ENCODE assay signal across 9 cellular contexts in the genomic region with DNA sequence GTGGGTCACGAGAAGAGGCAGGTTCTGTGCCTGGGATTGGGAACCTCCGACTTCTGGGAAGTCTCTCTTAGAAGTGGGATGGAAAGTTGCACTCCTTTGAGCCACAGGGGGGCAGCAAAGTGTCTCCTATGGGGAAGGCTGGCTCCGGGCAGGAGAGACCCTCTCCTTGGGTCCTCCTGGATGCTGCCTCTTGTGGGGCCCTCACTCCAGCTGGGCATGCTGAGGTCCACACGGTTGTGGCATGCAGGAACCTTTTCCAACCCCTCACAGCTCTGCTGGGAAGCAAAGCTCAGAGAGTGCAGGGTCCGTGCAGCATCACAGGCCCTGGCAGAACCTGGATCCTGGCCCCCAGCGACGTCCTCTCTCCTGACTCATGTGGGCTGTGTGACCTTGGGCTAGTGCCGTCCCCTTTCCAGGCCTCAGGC. TPM values are rescaled to one million over a fixed set of nuclear protein-coding genes. Genes with fewer than 3 reads are reported as not detected.
DNase-seq lines count a peak whose midpoint lies in the region; ATAC-seq and TF ChIP-seq lines count a peak whose summit lies in the region.
"Had no signal": no experiment of that assay in that cellular context is flagged by ENCODE, and none has a peak within 500 bp of the region (broad histone marks: within the 10 kb centered on the region; RNA-seq: fewer than 3 reads in every experiment).

No MANE protein-coding gene starts in this region.

- H3K4me3 Mint-ChIP-seq in activated CD4-positive, alpha-beta memory T cell treated with anti-CD3 and anti-CD28 coated beads for 36 hours, result no peak overlapping the region
- no peak overlapping the region for H3K4me3 Mint-ChIP-seq in activated CD4-positive, alpha-beta memory T cell treated with anti-CD3 and anti-CD28 coated beads, Interleukin-2, amount 10 ng/mL, durations not matched to agents 7 days and 5 days
- H3K4me3 Mint-ChIP-seq: activated naive CD8-positive, alpha-beta T cell treated with anti-CD3 and anti-CD28 coated beads, Interleukin-2, amount 10 ng/mL, durations not matched to agents 7 days and 5 days had no signal

- no peaks in the 10 kb centered on the region for H3K36me3 Mint-ChIP-seq in activated CD4-positive, alpha-beta memory T cell treated with anti-CD3 and anti-CD28 coated beads for 36 hours
- no peaks in the 10 kb centered on the region for H3K36me3 Mint-ChIP-seq in activated CD4-positive, alpha-beta memory T cell treated with anti-CD3 and anti-CD28 coated beads, Interleukin-2, amount 10 ng/mL, durations not matched to agents 7 days and 5 days (ENCODE audit: low read depth)
- H3K36me3 Mint-ChIP-seq: activated naive CD8-positive, alpha-beta T cell treated with anti-CD3 and anti-CD28 coated beads, Interleukin-2, amount 10 ng/mL, durations not matched to agents 7 days and 5 days had no signal

- no peak overlapping the region for H3K27ac Mint-ChIP-seq in activated CD4-positive, alpha-beta memory T cell treated with anti-CD3 and anti-CD28 coated beads for 36 hours
- H3K27ac Mint-ChIP-seq in activated CD4-positive, alpha-beta memory T cell treated with anti-CD3 and anti-CD28 coated beads, Interleukin-2, amount 10 ng/mL, durations not matched to agents 7 days and 5 days, result no peak overlapping the region
- H3K27ac Mint-ChIP-seq: activated naive CD8-positive, alpha-beta T cell treated with anti-CD3 and anti-CD28 coated beads, Interleukin-2, amount 10 ng/mL, durations not matched to agents 7 days and 5 days had no signal

- H3K27me3 ChIP-seq in brain microvascular endothelial cell (replicated peaks), result peaks cover 2% of the 10 kb centered on the region

- peak; percentile 24 for DNase-seq in activated CD4-positive, alpha-beta memory T cell treated with anti-CD3 and anti-CD28 coated beads for 36 hours
- DNase-seq in activated CD4-positive, alpha-beta memory T cell treated with anti-CD3 and anti-CD28 coated beads, Interleukin-2, amount 10 ng/mL, durations not matched to agents 7 days and 5 days, result no peak
- peak; percentile 59 for DNase-seq in NCI-H2171 (lab: John Stamatoyannopoulos, UW)
- DNase-seq in brain microvascular endothelial cell, result peak; percentile 40
- peak; percentile 59 for DNase-seq in lung microvascular endothelial cell (ENCODE audit: low read depth in 2 of 2)
- DNase-seq in HK-2 (ENCODE audit: unreplicated experiment), result no peak
- no peak for DNase-seq in T-helper 2 cell
- DNase-seq: activated naive CD8-positive, alpha-beta T cell treated with anti-CD3 and anti-CD28 coated beads, Interleukin-2, amount 10 ng/mL, durations not matched to agents 7 days and 5 days had no signal

- H3K27ac ChIP-seq in brain microvascular endothelial cell, result no peak overlapping the region

- CTCF ChIA-PET in activated CD4-positive, alpha-beta memory T cell treated with anti-CD3 and anti-CD28 coated beads for 36 hours (lab: Charles Lee), result no interaction called here
- CTCF ChIA-PET in activated CD4-positive, alpha-beta memory T cell treated with anti-CD3 and anti-CD28 coated beads, Interleukin-2, amount 10 ng/mL, durations not matched to agents 7 days and 5 days (lab: Charles Lee), result interaction anchor here (0.6 kb wide), 1 partner anchor 497 kb away, joined by 3 read pairs; no protein-coding TSS in a partner anchor

- intact Hi-C loops in activated CD4-positive, alpha-beta memory T cell treated with anti-CD3 and anti-CD28 coated beads for 36 hours (cut with micrococcal nuclease), result no loop called here

- H3K9me3 Mint-ChIP-seq in activated CD4-positive, alpha-beta memory T cell treated with anti-CD3 and anti-CD28 coated beads for 36 hours, result no peaks in the 10 kb centered on the region
- no peaks in the 10 kb centered on the region for H3K9me3 Mint-ChIP-seq in activated CD4-positive, alpha-beta memory T cell treated with anti-CD3 and anti-CD28 coated beads, Interleukin-2, amount 10 ng/mL, durations not matched to agents 7 days and 5 days
- H3K9me3 Mint-ChIP-seq: activated naive CD8-positive, alpha-beta T cell treated with anti-CD3 and anti-CD28 coated beads, Interleukin-2, amount 10 ng/mL, durations not matched to agents 7 days and 5 days had no signal

- POLR2A ChIA-PET in activated CD4-positive, alpha-beta memory T cell treated with anti-CD3 and anti-CD28 coated beads for 36 hours (lab: Charles Lee), result no interaction called here
- POLR2A ChIA-PET in activated CD4-positive, alpha-beta memory T cell treated with anti-CD3 and anti-CD28 coated beads, Interleukin-2, amount 10 ng/mL, durations not matched to agents 7 days and 5 days (lab: Charles Lee), result no interaction called here

- in situ Hi-C loops in brain microvascular endothelial cell (cut with HindIII; ENCODE audit: low pct_ligation_motif_present, low sequenced_read_pairs), result no loop called here

- H3K4me1 Mint-ChIP-seq in activated CD4-positive, alpha-beta memory T cell treated with anti-CD3 and anti-CD28 coated beads for 36 hours (ENCODE audit: low read depth), result no peaks in the 10 kb centered on the region
- no peaks in the 10 kb centered on the region for H3K4me1 Mint-ChIP-seq in activated CD4-positive, alpha-beta memory T cell treated with anti-CD3 and anti-CD28 coated beads, Interleukin-2, amount 10 ng/mL, durations not matched to agents 7 days and 5 days
- H3K4me1 Mint-ChIP-seq: activated naive CD8-positive, alpha-beta T cell treated with anti-CD3 and anti-CD28 coated beads, Interleukin-2, amount 10 ng/mL, durations not matched to agents 7 days and 5 days had no signal

- TF ChIP-seq CTCF in brain microvascular endothelial cell (IDR thresholded peaks at IDR 0.05; ENCODE audit: low read depth, low read length, missing control alignments), result peak; percentile 86

- H3K36me3 ChIP-seq in brain microvascular endothelial cell (replicated peaks), result no peaks in the 10 kb centered on the region

- no peak overlapping the region for H3K4me3 ChIP-seq in brain microvascular endothelial cell (ENCODE audit: low read depth, low read length)

- peaks cover 9% of the 10 kb centered on the region for H3K27me3 Mint-ChIP-seq in activated CD4-positive, alpha-beta memory T cell treated with anti-CD3 and anti-CD28 coated beads for 36 hours
- no peaks in the 10 kb centered on the region for H3K27me3 Mint-ChIP-seq in activated CD4-positive, alpha-beta memory T cell treated with anti-CD3 and anti-CD28 coated beads, Interleukin-2, amount 10 ng/mL, durations not matched to agents 7 days and 5 days

- ATAC-seq in GM21447 (IDR thresholded peaks at IDR 0.05; ENCODE audit: unreplicated experiment), result no peak

RNA-seq across cellular contexts. Expression of gene SDSL, which starts 17.4 kb away (rescaled TPM):
- not detected for total RNA-seq in activated CD4-positive, alpha-beta memory T cell treated with anti-CD3 and anti-CD28 coated beads for 36 hours
- total RNA-seq in activated CD4-positive, alpha-beta memory T cell treated with anti-CD3 and anti-CD28 coated beads, Interleukin-2, amount 10 ng/mL, durations not matched to agents 7 days and 5 days, result not detected
- total RNA-seq in lung microvascular endothelial cell, result 3.9 and 4.2 TPM in 2 replicates

RNA-seq across cellular contexts. Expression of gene LHX5, which starts 32.1 kb away (rescaled TPM):
- not detected for total RNA-seq in activated CD4-positive, alpha-beta memory T cell treated with anti-CD3 and anti-CD28 coated beads for 36 hours
- total RNA-seq in activated CD4-positive, alpha-beta memory T cell treated with anti-CD3 and anti-CD28 coated beads, Interleukin-2, amount 10 ng/mL, durations not matched to agents 7 days and 5 days, result not detected
- total RNA-seq in lung microvascular endothelial cell, result not detected in 2 replicates
- total RNA-seq: activated naive CD8-positive, alpha-beta T cell treated with anti-CD3 and anti-CD28 coated beads, Interleukin-2, amount 10 ng/mL, durations not matched to agents 7 days and 5 days had no signal

RNA-seq across cellular contexts. Expression of gene SDS, which starts 35.9 kb away (rescaled TPM):
- total RNA-seq in activated CD4-positive, alpha-beta memory T cell treated with anti-CD3 and anti-CD28 coated beads for 36 hours, result not detected
- not detected for total RNA-seq in activated CD4-positive, alpha-beta memory T cell treated with anti-CD3 and anti-CD28 coated beads, Interleukin-2, amount 10 ng/mL, durations not matched to agents 7 days and 5 days
- total RNA-seq in lung microvascular endothelial cell, result not detected in 2 replicates

Comparison
In these comparisons a context has a peak if more than half of its experiments do, and no peak if none do; other contexts are left out.
1. DNase-seq: peak in activated CD4-positive, alpha-beta memory T cell treated with anti-CD3 and anti-CD28 coated beads for 36 hours (single experiment), NCI-H2171 (single experiment), brain microvascular endothelial cell (single experiment) and lung microvascular endothelial cell (2 of 2); none in activated CD4-positive, alpha-beta memory T cell treated with anti-CD3 and anti-CD28 coated beads, Interleukin-2, amount 10 ng/mL, durations not matched to agents 7 days and 5 days (single experiment), HK-2 (single experiment) and T-helper 2 cell (0 of 5).